ENCODE assay signal across 8 cellular contexts in the genomic region with DNA sequence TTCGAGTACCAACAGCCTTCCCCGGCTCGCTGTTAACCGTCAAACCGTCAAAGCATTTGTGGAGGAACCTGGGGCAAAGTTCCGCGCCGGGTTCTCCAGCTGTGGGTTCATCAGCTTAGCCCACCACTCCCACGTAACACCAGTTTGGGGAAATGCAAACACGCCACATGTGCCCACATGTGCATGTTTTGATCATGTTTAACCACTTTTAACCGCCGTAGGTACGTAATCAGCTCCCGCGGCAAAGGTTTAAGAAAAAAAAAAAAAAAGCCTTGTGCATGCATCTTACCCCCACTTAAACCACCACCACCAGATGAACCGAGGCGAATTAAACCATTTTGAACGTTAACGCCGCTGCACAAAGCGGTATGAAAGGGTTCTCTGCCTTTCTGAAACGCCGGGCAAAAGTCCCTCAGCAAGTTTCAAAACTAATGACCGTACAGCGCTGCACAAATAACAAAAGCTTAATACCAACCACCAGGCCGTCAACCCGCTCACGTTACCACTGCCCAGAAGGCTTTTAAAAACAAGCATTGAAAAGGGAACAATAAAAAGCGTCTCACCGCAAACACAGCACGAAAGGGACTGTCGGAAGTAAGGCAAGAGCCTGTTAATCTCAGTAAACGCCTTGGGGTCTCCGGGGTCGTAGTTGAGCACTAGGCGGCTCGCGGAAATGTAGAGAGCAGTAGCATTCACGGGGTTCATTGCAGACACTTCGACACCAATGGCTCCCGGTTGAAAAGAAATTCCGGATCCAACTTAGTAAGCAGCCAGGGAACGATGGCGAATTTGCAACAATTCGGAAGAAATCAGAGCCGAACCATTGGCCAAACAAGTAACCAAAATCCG. TPM values are rescaled to one million over a fixed set of nuclear protein-coding genes. Genes with fewer than 3 reads are reported as not detected.
DNase-seq lines count a peak whose midpoint lies in the region; ATAC-seq and TF ChIP-seq lines count a peak whose summit lies in the region.

No MANE protein-coding gene starts in this region.

- peak; percentile 31 for ATAC-seq in naive thymus-derived CD4-positive, alpha-beta T cell

- peaks cover 6 to 48% (median 13%) of the 10 kb centered on the region in 5 donors for H3K36me3 Mint-ChIP-seq in naive thymus-derived CD4-positive, alpha-beta T cell

- H3K4me1 Mint-ChIP-seq in naive thymus-derived CD4-positive, alpha-beta T cell, result peaks cover 32 to 56% (median 52%) of the 10 kb centered on the region in 7 donors

- no peak for TF ChIP-seq EP300 in stomach (IDR thresholded peaks at IDR 0.05)

- 0% methylated on average over 47 of the region's 47 CpGs for WGBS in stomach, 5 donors

- H3K4me3 Mint-ChIP-seq in naive thymus-derived CD4-positive, alpha-beta T cell, result peak overlapping the region; percentile 91 to 99 (median 98)

- H3K27me3 ChIP-seq in naive thymus-derived CD4-positive, alpha-beta T cell (ENCODE audit: control insufficient read depth in 2 of 2, insufficient read depth in 2 of 2, low read length in 2 of 2), result no peaks in the 10 kb centered on the region
- H3K27me3 ChIP-seq in stomach, result no peaks in the 10 kb centered on the region

- POLR2A ChIA-PET in naive thymus-derived CD4-positive, alpha-beta T cell (lab: Charles Lee), result interaction anchor here (0.6 to 6.3 kb wide), 16 partner anchors 8 to 1709 kb away, joined by 3 to 78 read pairs (median 4); partner anchors contain the start of genes ANAPC13, CEP63, NCK1 and PCCB

- CTCF ChIA-PET in naive thymus-derived CD4-positive, alpha-beta T cell (lab: Charles Lee), result interaction anchor here (0.6 to 1.6 kb wide), 5 partner anchors 15 to 558 kb away, joined by 3 to 6 read pairs (median 3); partner anchors contain the start of genes PCCB and STAG1

- no peak for TF ChIP-seq CTCF in epithelial cell of esophagus (IDR thresholded peaks at IDR 0.05; ENCODE audit: insufficient read depth, low read depth, low read length, missing control alignments)
- no peak for TF ChIP-seq CTCF in stomach (IDR thresholded peaks at IDR 0.05)

- peak overlapping the region; percentile 94 to 100 (median 99) for H3K27ac Mint-ChIP-seq in naive thymus-derived CD4-positive, alpha-beta T cell

- peaks cover 19 to 23% of the 10 kb centered on the region in 2 donors for H3K4me1 ChIP-seq in naive thymus-derived CD4-positive, alpha-beta T cell (ENCODE audit: control insufficient read depth in 2 of 2, insufficient read depth in 2 of 2, low read length in 2 of 2)
- peaks cover 29 to 58% (median 45%) of the 10 kb centered on the region in 4 donors for H3K4me1 ChIP-seq in stomach

- H3K9me3 ChIP-seq in naive thymus-derived CD4-positive, alpha-beta T cell (ENCODE audit: control insufficient read depth in 2 of 3, low read length in 3 of 3), result no peaks in the 10 kb centered on the region
- H3K9me3 ChIP-seq in stomach, result no peaks in the 10 kb centered on the region

- peaks cover 0 to 14% (median 0%) of the 10 kb centered on the region in 3 experiments for H3K36me3 ChIP-seq in naive thymus-derived CD4-positive, alpha-beta T cell (ENCODE audit: control insufficient read depth in 2 of 3, insufficient read depth in 3 of 3, low read length in 3 of 3)
- H3K36me3 ChIP-seq in stomach, result no peaks in the 10 kb centered on the region

- TF ChIP-seq POLR2A in stomach (IDR thresholded peaks at IDR 0.05), result no peak

- H3K9me3 Mint-ChIP-seq in naive thymus-derived CD4-positive, alpha-beta T cell, result peaks cover 0 to 17% (median 0%) of the 10 kb centered on the region in 11 donors

- DNase-seq in EH (ENCODE audit: low read depth), result peak; percentile 44
- peak; percentile 59 for DNase-seq in NCI-H146 treated with DMSO at 0.1 percent for 48 hours (lab: John Stamatoyannopoulos, UW; ENCODE audit: unreplicated experiment)
- peak; percentile 60 for DNase-seq in activated CD8-positive, alpha-beta memory T cell treated with anti-CD3 and anti-CD28 coated beads, Interleukin-2, amount 50 U/mL, for 1 hour (ENCODE audit: extremely low read depth)
- DNase-seq in epithelial cell of esophagus (ENCODE audit: low read depth), result peak; percentile 29
- DNase-seq in naive thymus-derived CD4-positive, alpha-beta T cell, result peak; percentile 25 to 89 (median 76)
- DNase-seq in stomach, result peak; percentile 43
- no peak for DNase-seq in GM03348 (ENCODE audit: low spot score)
- no peak for DNase-seq in 8988T

- H3K4me3 ChIP-seq in epithelial cell of esophagus (ENCODE audit: low read length), result peak overlapping the region; percentile 88
- peak overlapping the region; percentile 83 for H3K4me3 ChIP-seq in naive thymus-derived CD4-positive, alpha-beta T cell (ENCODE audit: low read length)
- peak overlapping the region; percentile 73 to 93 (median 84) for H3K4me3 ChIP-seq in stomach

- intact Hi-C loops in naive thymus-derived CD4-positive, alpha-beta T cell (cut with micrococcal nuclease), result loop anchor here (1.0 to 10.0 kb wide), 12 partner anchors 8 to 1990 kb away; partner anchors contain the start of genes ARMC8 (in 1 of the 2) and PPP2R3A (in 1 of the 2)
- intact Hi-C loops in stomach (cut with DNase I; ENCODE audit: low total_unique reads), result no loop called here

- peaks cover 0 to 6% (median 0%) of the 10 kb centered on the region in 5 donors for H3K27me3 Mint-ChIP-seq in naive thymus-derived CD4-positive, alpha-beta T cell

- H3K27ac ChIP-seq in naive thymus-derived CD4-positive, alpha-beta T cell (ENCODE audit: low read depth, low read length), result peak overlapping the region; percentile 94
- peak overlapping the region; percentile 99 to 100 (median 100) for H3K27ac ChIP-seq in stomach

RNA-seq across cellular contexts. Expression of gene MSL2, which starts 1.5 kb away (rescaled TPM):
- 100 to 1,000 TPM in 3 of 5 experiments, 10 to 100 TPM in 2; 57.8 to 110 (median 107) TPM for total RNA-seq in naive thymus-derived CD4-positive, alpha-beta T cell
- polyA plus RNA-seq in naive thymus-derived CD4-positive, alpha-beta T cell, result 10 to 100 TPM; 40.9 to 42.8 TPM
- total RNA-seq in stomach, result 10 to 100 TPM; 12.3 to 55.4 (median 28.0) TPM
- polyA plus RNA-seq in stomach, result 1 to 10 TPM; 3.4 to 5.2 (median 4.9) TPM

RNA-seq across cellular contexts. Expression of gene PCCB, which starts 55.5 kb away (rescaled TPM):
- 10 to 100 TPM; 13.6 to 22.6 (median 16.6) TPM for total RNA-seq in naive thymus-derived CD4-positive, alpha-beta T cell
- polyA plus RNA-seq in naive thymus-derived CD4-positive, alpha-beta T cell, result 10 to 100 TPM; 27.2 to 30.9 TPM
- 10 to 100 TPM in 3 of 5 donors, 1 to 10 TPM in 2; 4.7 to 45.0 (median 23.2) TPM for total RNA-seq in stomach
- 10 to 100 TPM; 15.5 to 28.4 (median 20.5) TPM for polyA plus RNA-seq in stomach

Comparison
In these comparisons a context has a peak if more than half of its experiments do, and no peak if none do; other contexts are left out.
1. DNase-seq: peak in EH (single experiment), NCI-H146 treated with DMSO at 0.1 percent for 48 hours (single experiment), activated CD8-positive, alpha-beta memory T cell treated with anti-CD3 and anti-CD28 coated beads, Interleukin-2, amount 50 U/mL, for 1 hour (single experiment), epithelial cell of esophagus (single experiment), naive thymus-derived CD4-positive, alpha-beta T cell (9 of 9) and stomach (single experiment); none in GM03348 (single experiment) and 8988T (single experiment).
2. Peak in every context shown above with its lines, with median percentiles within 50 percentile points of each other: H3K4me3 ChIP-seq.